Comparison of ENCODE assay signal across 8 cellular contexts in genomic region chr19:42252365-42253244, GRCh38. TPM values are rescaled to one million over a fixed set of nuclear protein-coding genes. Genes with fewer than 3 reads are reported as not detected.
DNase-seq lines count a peak whose midpoint lies in the region; ATAC-seq and TF ChIP-seq lines count a peak whose summit lies in the region.

No MANE protein-coding gene starts in this region.

- no peak for TF ChIP-seq POLR2A in vagina (IDR thresholded peaks at IDR 0.05)

- 8% methylated on average over 25 of the region's 27 CpGs for WGBS in SK-N-SH (ENCODE audit: low lambda C conversion rate)

- H3F3A ChIP-seq in SK-N-SH (replicated peaks; ENCODE audit: insufficient read depth) = peaks cover 35% of the 10 kb centered on the region

- no peaks in the 10 kb centered on the region for H3K27me3 ChIP-seq in SK-N-SH (ENCODE audit: insufficient read depth)
- no peaks in the 10 kb centered on the region for H3K27me3 ChIP-seq in mucosa of stomach (ENCODE audit: control insufficient read depth, insufficient read depth, low read length)
- no peaks in the 10 kb centered on the region for H3K27me3 ChIP-seq in vagina

- H3K9ac ChIP-seq in SK-N-SH (peak overlapping the region; percentile 90), mucosa of stomach (ENCODE audit: low read length) (peak overlapping the region; percentile 80)

- peaks cover 10 to 16% of the 10 kb centered on the region in 2 experiments for H3K36me3 ChIP-seq in SK-N-SH (replicated peaks in 1 of 2; ENCODE audit: control insufficient read depth in 1 of 2, insufficient read depth in 2 of 2, low read length in 1 of 2)
- H3K36me3 ChIP-seq in mucosa of stomach (ENCODE audit: control insufficient read depth, insufficient read depth, low read length) = no peaks in the 10 kb centered on the region
- H3K36me3 ChIP-seq in vagina = peaks cover 0 to 17% of the 10 kb centered on the region in 2 donors

- peak overlapping the region; percentile 98 for H3K4me2 ChIP-seq in SK-N-SH

- H3K4me1 ChIP-seq in SK-N-SH (ENCODE audit: control insufficient read depth in 1 of 2, insufficient read depth in 2 of 2, low read depth in 1 of 2, low read length in 1 of 2) (peaks cover 17 to 33% of the 10 kb centered on the region in 2 experiments), mucosa of stomach (ENCODE audit: control insufficient read depth, insufficient read depth, low read length) (peaks cover 36% of the 10 kb centered on the region), vagina (peaks cover 52% of the 10 kb centered on the region)

- no peak for TF ChIP-seq EP300 in SK-N-SH (IDR thresholded peaks at IDR 0.05; ENCODE audit: borderline replicate concordance in 1 of 2, low read depth in 1 of 2, low read length in 1 of 2)

- H3K9me3 ChIP-seq in SK-N-SH (no peaks in the 10 kb centered on the region), mucosa of stomach (ENCODE audit: control insufficient read depth, low read length) (no peaks in the 10 kb centered on the region), vagina (no peaks in the 10 kb centered on the region)

- H4K20me1 ChIP-seq in SK-N-SH (ENCODE audit: insufficient read depth) = peaks cover 50% of the 10 kb centered on the region

- CTCF ChIA-PET in SK-N-SH (lab: Yijun Ruan, JAX) = interaction anchor here (0.9 to 14.8 kb wide), 5 partner anchors 10 to 120 kb away, joined by 3 to 205 read pairs (median 4); partner anchors contain the start of gene POU2F2

- TF ChIP-seq CTCF in SK-N-SH (IDR thresholded peaks at IDR 0.05) (no peak), epithelial cell of proximal tubule (conservative IDR thresholded peaks at IDR 0.05; ENCODE audit: low read depth, low read length) (no peak), vagina (IDR thresholded peaks at IDR 0.05) (no peak)

- intact Hi-C loops in vagina (cut with DNase I) = no loop called here

- H3K27ac ChIP-seq in SK-N-SH (ENCODE audit: low read depth in 2 of 2, low read length in 1 of 2) = peak overlapping the region; percentile 83 to 88
- H3K27ac ChIP-seq in vagina = peak overlapping the region; percentile 100

- POLR2A ChIA-PET in SK-N-SH (lab: Yijun Ruan, JAX) = no interaction called here

- no peak for TF ChIP-seq RAD21 in SK-N-SH (IDR thresholded peaks at IDR 0.05; ENCODE audit: low read length)

- ATAC-seq in HG03460 (IDR thresholded peaks at IDR 0.05; ENCODE audit: unreplicated experiment) = no peak

- no peaks in the 10 kb centered on the region for H3K9me2 ChIP-seq in SK-N-SH

- DNase-seq in NCI-H2171 treated with DMSO at 0.1 percent for 48 hours (lab: John Stamatoyannopoulos, UW) (peak; percentile 68), NCI-H2171 (lab: John Stamatoyannopoulos, UW) (no peak), SK-N-SH (peak; percentile 53), epithelial cell of proximal tubule (ENCODE audit: low read depth) (no peak), vagina (ENCODE audit: extremely low spot score in 2 of 2) (no peak)
- DNase-seq in stimulated activated CD4-positive, alpha-beta T cell treated with anti-CD3 and anti-CD28 coated beads, Interleukin-1b, Interleukin-23, amount 100 ng/mL, for 48 hours = no peak

- no peak overlapping the region for H2AFZ ChIP-seq in SK-N-SH (ENCODE audit: low read depth)

- peaks cover 79% of the 10 kb centered on the region for H3K79me2 ChIP-seq in SK-N-SH (ENCODE audit: insufficient read depth)

- H3K4me3 ChIP-seq in SK-N-SH (ENCODE audit: low read depth in 2 of 2, low read length in 1 of 2) (peak overlapping the region; percentile 76 to 89), epithelial cell of proximal tubule (ENCODE audit: low read depth, low read length) (peak overlapping the region; percentile 99), mucosa of stomach (ENCODE audit: low read length) (peak overlapping the region; percentile 50), vagina (peak overlapping the region; percentile 97)

TF ChIP-seq in SK-N-SH, 30 proteins besides CTCF, POLR2A, EP300 and RAD21:
- TF ChIP-seq MXI1 (IDR thresholded peaks at IDR 0.05; ENCODE audit: low read depth, low read length) = peak; percentile 70; the same call in 1 of the 2 replicates
- no peak for TF ChIP-seq SMC3 (IDR thresholded peaks at IDR 0.05; ENCODE audit: low read depth, low read length)
- TF ChIP-seq RCOR1 (IDR thresholded peaks at IDR 0.05; ENCODE audit: low read length) = no peak
- TF ChIP-seq RXRA (IDR thresholded peaks at IDR 0.05; ENCODE audit: borderline replicate concordance, low read depth) = no peak
- TF ChIP-seq USF1 (IDR thresholded peaks at IDR 0.05; ENCODE audit: borderline replicate concordance, low read depth) = no peak
- no peak for TF ChIP-seq NFIC (IDR thresholded peaks at IDR 0.05; ENCODE audit: borderline replicate concordance)
- 0 out of 2 replicates have a peak, but pooled peaks have one; percentile 39 for TF ChIP-seq MEF2A (IDR thresholded peaks at IDR 0.05; ENCODE audit: borderline replicate concordance, low read depth)
- TF ChIP-seq MAX (IDR thresholded peaks at IDR 0.05; ENCODE audit: low read depth) = peak; percentile 78
- TF ChIP-seq GATA2 (CRISPR knock-in tag; IDR thresholded peaks at IDR 0.05) = no peak
- TF ChIP-seq JUND (IDR thresholded peaks at IDR 0.05) = no peak
- no peak for TF ChIP-seq YY1 (IDR thresholded peaks at IDR 0.05; ENCODE audit: low read depth)

RNA-seq across cellular contexts. Expression of gene ERF, which starts 2.3 kb away (rescaled TPM):
- polyA plus RNA-seq in SK-N-SH (2012; rRNA removed) = 89.6 and 94.5 TPM in 2 replicates
- 38.5 and 54.1 TPM in 2 replicates for polyA plus RNA-seq in SK-N-SH (2012; cell fraction: cytosol; rRNA removed)
- 101 and 184 TPM in 2 replicates for polyA plus RNA-seq in SK-N-SH (2012; cell fraction: nucleus; rRNA removed)
- 36.3 and 48.6 TPM in 2 replicates for total RNA-seq in epithelial cell of proximal tubule
- 44.7 TPM for total RNA-seq in vagina

RNA-seq across cellular contexts. Expression of gene GSK3A, which starts 10.2 kb away (rescaled TPM):
- 42.1 and 47.2 TPM in 2 replicates for polyA plus RNA-seq in SK-N-SH (2012; rRNA removed)
- polyA plus RNA-seq in SK-N-SH (2012; cell fraction: cytosol; rRNA removed) = 26.1 and 35.6 TPM in 2 replicates
- polyA plus RNA-seq in SK-N-SH (2012; cell fraction: nucleus; rRNA removed) = 27.6 and 44.6 TPM in 2 replicates
- 30.9 and 33.9 TPM in 2 replicates for total RNA-seq in epithelial cell of proximal tubule
- 21.1 TPM for total RNA-seq in vagina

RNA-seq across cellular contexts. Expression of gene CIC, which starts 16.4 kb away (rescaled TPM):
- 8.6 and 16.9 TPM in 2 replicates for polyA plus RNA-seq in SK-N-SH (2012; rRNA removed)
- 7.7 and 12.5 TPM in 2 replicates for polyA plus RNA-seq in SK-N-SH (2012; cell fraction: cytosol; rRNA removed)
- 67.2 and 121 TPM in 2 replicates for polyA plus RNA-seq in SK-N-SH (2012; cell fraction: nucleus; rRNA removed)
- total RNA-seq in epithelial cell of proximal tubule = 49.3 and 63.9 TPM in 2 replicates
- total RNA-seq in vagina = 36.1 TPM

RNA-seq across cellular contexts. Expression of gene ZNF526, which starts 32.5 kb away (rescaled TPM):
- polyA plus RNA-seq in SK-N-SH (2012; rRNA removed) = 3.5 and 4.0 TPM in 2 replicates
- 1.7 and 2.6 TPM in 2 replicates for polyA plus RNA-seq in SK-N-SH (2012; cell fraction: cytosol; rRNA removed)
- polyA plus RNA-seq in SK-N-SH (2012; cell fraction: nucleus; rRNA removed) = 3.4 and 4.3 TPM in 2 replicates
- total RNA-seq in epithelial cell of proximal tubule = 3.9 and 7.5 TPM in 2 replicates
- total RNA-seq in vagina = 6.1 TPM

RNA-seq across cellular contexts. Expression of gene DEDD2, which starts 35.1 kb away (rescaled TPM):
- polyA plus RNA-seq in SK-N-SH (2012; rRNA removed) = 30.2 and 31.1 TPM in 2 replicates
- polyA plus RNA-seq in SK-N-SH (2012; cell fraction: cytosol; rRNA removed) = 15.7 and 23.9 TPM in 2 replicates
- polyA plus RNA-seq in SK-N-SH (2012; cell fraction: nucleus; rRNA removed) = 29.2 and 30.8 TPM in 2 replicates
- 29.9 and 56.4 TPM in 2 replicates for total RNA-seq in epithelial cell of proximal tubule
- 25.3 TPM for total RNA-seq in vagina

Comparison
In these comparisons a context has a peak if more than half of its experiments do, and no peak if none do; other contexts are left out.
1. DNase-seq: peak in NCI-H2171 treated with DMSO at 0.1 percent for 48 hours (single experiment) and SK-N-SH (single experiment); none in NCI-H2171 (single experiment), epithelial cell of proximal tubule (single experiment), vagina (0 of 2) and stimulated activated CD4-positive, alpha-beta T cell treated with anti-CD3 and anti-CD28 coated beads, Interleukin-1b, Interleukin-23, amount 100 ng/mL, for 48 hours (single experiment).
2. Peak in every context shown above with its lines, with median percentiles within 50 percentile points of each other: H3K4me3 ChIP-seq.